17 cellular contexts compared by ENCODE assay signal in genomic region chr16:81514568-81515258, GRCh38.
A peak's percentile ranks its signal among the peaks of the same experiment; 100 is the strongest.
DNase-seq lines count a peak whose midpoint lies in the region; ATAC-seq and TF ChIP-seq lines count a peak whose summit lies in the region.
"Had no signal": no experiment of that assay in that cellular context is flagged by ENCODE, and none has a peak within 500 bp of the region (broad histone marks: within the 10 kb centered on the region; RNA-seq: fewer than 3 reads in every experiment).

No MANE protein-coding gene starts in this region.

- H3K36me3 Mint-ChIP-seq in brain, result peaks cover 57% of the 10 kb centered on the region
- peaks cover 15% of the 10 kb centered on the region for H3K36me3 Mint-ChIP-seq in stimulated activated memory B cell treated with anti-CD40 and anti-IgM and Interleukin-4, amounts not matched to agents 10 μg/mL and 1 μg/mL and 100 μg/mL, for 72 hours

- TF ChIP-seq POLR2A in thyroid gland (IDR thresholded peaks at IDR 0.05), result no peak

- H3K9me3 Mint-ChIP-seq in brain, result peaks cover 0 to 4% (median 0%) of the 10 kb centered on the region in 5 experiments
- H3K9me3 Mint-ChIP-seq in stimulated activated memory B cell treated with anti-CD40 and anti-IgM and Interleukin-4, amounts not matched to agents 10 μg/mL and 1 μg/mL and 100 μg/mL, for 72 hours, result no peaks in the 10 kb centered on the region
- H3K9me3 Mint-ChIP-seq: activated T-helper 1 cell treated with anti-CD3 and anti-CD28 coated beads, Interleukin-12 subunit alpha, Interleukin-12 subunit beta, Interleukin-2, Interleukin-4 antibody, amounts not matched to agents 30 ng/mL and 10 ng/mL and 1 ng/mL, durations not matched to agents 14 hours and 24 hours and 36 hours had no signal

- H3K9me2 ChIP-seq in OCI-LY1 (ENCODE audit: low read depth, low read length), result no peaks in the 10 kb centered on the region

- H3K4me1 ChIP-seq in OCI-LY1 (ENCODE audit: insufficient read depth, low read length, severe bottlenecking) (peaks cover 36% of the 10 kb centered on the region), liver (ENCODE audit: control insufficient read depth in 4 of 4, insufficient read depth in 4 of 4, low read length in 3 of 4) (peaks cover 11 to 26% (median 18%) of the 10 kb centered on the region in 4 donors), thyroid gland (peaks cover 0 to 12% of the 10 kb centered on the region in 2 donors)

- WGBS in liver, result 88% methylated on average over 15 of the region's 15 CpGs
- WGBS in thyroid gland, 2 donors, result 96% methylated on average over 12 to 15 of the region's 15 CpGs

- H3K27ac ChIP-seq in OCI-LY1 (ENCODE audit: low read depth, low read length, poor library complexity, severe bottlenecking) (peak overlapping the region; percentile 78), liver (ENCODE audit: low read depth in 1 of 2, low read length in 2 of 2) (peak overlapping the region; percentile 80 to 82), thyroid gland (no peak overlapping the region)
- H3K27ac ChIP-seq: C4-2B, KMS-11 had no signal

- H3K27ac Mint-ChIP-seq in brain, result peak overlapping the region in 3 of 5 experiments; percentile 64 to 95 (median 92)
- H3K27ac Mint-ChIP-seq in stimulated activated memory B cell treated with anti-CD40 and anti-IgM and Interleukin-4, amounts not matched to agents 10 μg/mL and 1 μg/mL and 100 μg/mL, for 72 hours, result peak overlapping the region; percentile 34

- no peaks in the 10 kb centered on the region for H3K79me2 ChIP-seq in OCI-LY1 (ENCODE audit: insufficient read depth, low read length)

- no peak overlapping the region for H3K4me3 ChIP-seq in OCI-LY1 (ENCODE audit: low read depth, low read length, poor library complexity, severe bottlenecking)
- H3K4me3 ChIP-seq in liver (ENCODE audit: low read depth in 1 of 3, low read length in 3 of 3), result no peak overlapping the region
- no peak overlapping the region for H3K4me3 ChIP-seq in thyroid gland (replicated peaks in 1 of 3)
- H3K4me3 ChIP-seq: heart left ventricle had no signal

- no peak for TF ChIP-seq CTCF in OCI-LY1 (IDR thresholded peaks at IDR 0.05; ENCODE audit: low read length)
- no peak for TF ChIP-seq CTCF in brain (conservative IDR thresholded peaks at IDR 0.05)
- no peak for TF ChIP-seq CTCF in liver (IDR thresholded peaks at IDR 0.05; ENCODE audit: low read depth, low read length, missing input control)
- TF ChIP-seq CTCF in thyroid gland (IDR thresholded peaks at IDR 0.05), result no peak

- DNase-seq in NCI-H2107 (lab: John Stamatoyannopoulos, UW) (no peak), cerebellum (ENCODE audit: low spot score) (no peak), thyroid gland (no peak)
- no peak for DNase-seq in activated naive CD4-positive, alpha-beta T cell (lab: John Stamatoyannopoulos, UW)
- DNase-seq: activated CD4-positive, alpha-beta T cell treated with anti-CD3 and anti-CD28 coated beads, Interleukin-2, amount 50 U/mL, for 48 hours; DND-41; heart left ventricle; kidney glomerular epithelial cell; NCI-H146; stimulated activated CD4-positive, alpha-beta T cell treated with anti-CD3 and anti-CD28 coated beads, Interleukin-1b, Interleukin-23, amount 100 ng/mL, for 48 hours had no signal

- H3K4me1 Mint-ChIP-seq in brain, result peaks cover 51% of the 10 kb centered on the region
- H3K4me1 Mint-ChIP-seq in stimulated activated memory B cell treated with anti-CD40 and anti-IgM and Interleukin-4, amounts not matched to agents 10 μg/mL and 1 μg/mL and 100 μg/mL, for 72 hours, result peaks cover 54% of the 10 kb centered on the region

- H3K36me3 ChIP-seq in OCI-LY1 (ENCODE audit: insufficient read depth, low read length), result peaks cover 31% of the 10 kb centered on the region
- H3K36me3 ChIP-seq in liver (ENCODE audit: control insufficient read depth in 4 of 4, insufficient read depth in 3 of 4, low read depth in 1 of 4, low read length in 3 of 4), result peaks cover 0 to 2% (median 0%) of the 10 kb centered on the region in 4 donors
- no peaks in the 10 kb centered on the region for H3K36me3 ChIP-seq in thyroid gland
- H3K36me3 ChIP-seq: heart left ventricle had no signal

- H4K20me1 ChIP-seq in OCI-LY1 (ENCODE audit: insufficient read depth, low read length), result no peaks in the 10 kb centered on the region

- no peak overlapping the region for H3K4me3 Mint-ChIP-seq in brain
- no peak overlapping the region for H3K4me3 Mint-ChIP-seq in stimulated activated memory B cell treated with anti-CD40 and anti-IgM and Interleukin-4, amounts not matched to agents 10 μg/mL and 1 μg/mL and 100 μg/mL, for 72 hours
- H3K4me3 Mint-ChIP-seq: activated T-helper 1 cell treated with anti-CD3 and anti-CD28 coated beads, Interleukin-12 subunit alpha, Interleukin-12 subunit beta, Interleukin-2, Interleukin-4 antibody, amounts not matched to agents 30 ng/mL and 10 ng/mL and 1 ng/mL, durations not matched to agents 14 hours and 24 hours and 36 hours had no signal

- no peak overlapping the region for H3K4me2 ChIP-seq in OCI-LY1 (ENCODE audit: low read length)
- H3K4me2 ChIP-seq: KMS-11 had no signal

- intact Hi-C loops in thyroid gland (cut with DNase I), result no loop called here

- no peaks in the 10 kb centered on the region for H3K27me3 Mint-ChIP-seq in brain
- H3K27me3 Mint-ChIP-seq in stimulated activated memory B cell treated with anti-CD40 and anti-IgM and Interleukin-4, amounts not matched to agents 10 μg/mL and 1 μg/mL and 100 μg/mL, for 72 hours, result no peaks in the 10 kb centered on the region

- no peak for ATAC-seq in stimulated activated memory B cell treated with anti-CD40 and anti-IgM and Interleukin-4, amounts not matched to agents 10 μg/mL and 1 μg/mL and 100 μg/mL, for 72 hours

- H3K9ac ChIP-seq in OCI-LY1 (ENCODE audit: low read length) (no peak overlapping the region; the same call in 1 of the 2 replicates), liver (ENCODE audit: low read depth in 1 of 2, low read length in 2 of 2) (no peak overlapping the region)
- H3K9ac ChIP-seq: KMS-11 had no signal

- H2AFZ ChIP-seq in OCI-LY1 (ENCODE audit: low read length), result no peak overlapping the region

- H3K27me3 ChIP-seq in OCI-LY1 (ENCODE audit: insufficient read depth, low read length) (no peaks in the 10 kb centered on the region), liver (ENCODE audit: control insufficient read depth in 4 of 4, insufficient read depth in 4 of 4, low read length in 3 of 4) (no peaks in the 10 kb centered on the region), thyroid gland (no peaks in the 10 kb centered on the region)
- H3K27me3 ChIP-seq: heart left ventricle had no signal

- no peaks in the 10 kb centered on the region for H3F3A ChIP-seq in OCI-LY1 (ENCODE audit: insufficient read depth, low read length)

- no peak for TF ChIP-seq RAD21 in liver (IDR thresholded peaks at IDR 0.05)

- H3K9me3 ChIP-seq in OCI-LY1 (ENCODE audit: low read length) (no peaks in the 10 kb centered on the region), liver (ENCODE audit: control insufficient read depth in 4 of 4, low read length in 3 of 4) (no peaks in the 10 kb centered on the region), thyroid gland (no peaks in the 10 kb centered on the region)
- H3K9me3 ChIP-seq: heart left ventricle had no signal

TF ChIP-seq in liver, 16 proteins besides CTCF, POLR2A, EP300 and RAD21:
- peak; percentile 41 for TF ChIP-seq NR2F2 (IDR thresholded peaks at IDR 0.05)
- no peak for TF ChIP-seq ATF3 (IDR thresholded peaks at IDR 0.05)

Comparison
In these comparisons a context has a peak if more than half of its experiments do, and no peak if none do; other contexts are left out.
1. H3K27ac ChIP-seq: peak in OCI-LY1 (single experiment) and liver (2 of 2); none in thyroid gland (0 of 3).